ENCODE assay signal across 35 cellular contexts in the genomic region with DNA sequence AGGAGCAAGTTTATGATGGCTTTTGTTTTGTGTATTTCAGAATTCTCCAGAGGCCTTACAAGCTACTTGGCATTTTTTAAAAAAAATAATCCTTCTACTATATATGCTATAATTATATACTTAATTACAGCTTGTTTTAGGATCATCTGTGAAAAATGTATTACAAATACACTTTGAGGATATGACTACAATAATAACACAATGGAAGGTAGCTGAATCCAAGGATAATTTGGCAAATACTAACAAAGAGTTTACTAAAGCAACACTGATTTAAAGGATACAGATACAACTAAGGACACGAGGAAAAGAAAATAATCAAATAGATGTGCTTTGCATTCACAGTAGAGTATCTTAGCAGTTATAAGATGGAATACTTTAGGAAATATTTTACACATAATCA.
"Had no signal": no experiment of that assay in that cellular context is flagged by ENCODE, and none has a peak within 500 bp of the region (broad histone marks: within the 10 kb centered on the region; RNA-seq: fewer than 3 reads in every experiment).

No MANE protein-coding gene starts in this region.

- H3K9me3 Mint-ChIP-seq: activated B cell treated with CpG ODN at 0.5 μM for 24 hours; activated CD4-positive, alpha-beta memory T cell treated with anti-CD3 and anti-CD28 coated beads, Interleukin-2, amount 10 ng/mL, durations not matched to agents 7 days and 5 days; activated naive CD8-positive, alpha-beta T cell treated with anti-CD3 and anti-CD28 coated beads for 36 hours had no signal

- DNase-seq: activated B cell treated with CpG ODN at 0.5 μM for 24 hours; activated CD4-positive, alpha-beta memory T cell treated with anti-CD3 and anti-CD28 coated beads, Interleukin-2, amount 10 ng/mL, durations not matched to agents 7 days and 5 days; activated CD4-positive, alpha-beta T cell treated with anti-CD3 and anti-CD28 coated beads for 4 hours; activated CD4-positive, CD25-positive, alpha-beta regulatory T cell treated with anti-CD3 and anti-CD28 coated beads, Interleukin-2, amount 50 U/mL, for 72 hours; activated CD8-positive, alpha-beta memory T cell treated with anti-CD3 and anti-CD28 coated beads for 24 hours; activated CD8-positive, alpha-beta memory T cell treated with anti-CD3 and anti-CD28 coated beads, Interleukin-2, amount 10 ng/mL, durations not matched to agents 7 days and 5 days; activated CD8-positive, alpha-beta memory T cell treated with anti-CD3 and anti-CD28 coated beads, Interleukin-2, amount 50 U/mL, for 48 hours; activated effector memory CD4-positive, alpha-beta T cell treated with Interleukin-2 at 50 U/mL for 16 hours; activated naive CD4-positive, alpha-beta T cell; activated naive CD4-positive, alpha-beta T cell treated with anti-CD3 and anti-CD28 coated beads, Interleukin-2, amount 50 U/mL, for 16 hours; activated naive CD8-positive, alpha-beta T cell treated with anti-CD3 and anti-CD28 coated beads for 36 hours; activated T-cell treated with anti-CD3 and anti-CD28 coated beads, Interleukin-2, amount 50 U/mL, for 48 hours; amygdala; body of pancreas; NCI-H1092 treated with DMSO at 0.1 percent for 48 hours; NCI-H1417 treated with DMSO at 0.1 percent for 48 hours; NCI-H1930; NCI-H2081 treated with DMSO at 0.1 percent for 48 hours; NCI-H226; NCI-H446 treated with DMSO at 0.1 percent for 48 hours; NCI-H524 treated with DMSO at 0.1 percent for 48 hours; NCI-H748 treated with DMSO at 0.1 percent for 48 hours; NK-92 treated with Interleukin-12 subunit alpha and Interleukin-12 subunit beta, amount 100 ng/mL, for 24 hours; PC-3; SIG-M5; SW 1271; T-helper 1 cell; T-helper 2 cell; T-helper 9 cell had no signal

- H3K27me3 ChIP-seq: ascending aorta, body of pancreas, breast epithelium had no signal

- H3K4me3 Mint-ChIP-seq: activated B cell treated with CpG ODN at 0.5 μM for 24 hours; activated CD4-positive, alpha-beta memory T cell treated with anti-CD3 and anti-CD28 coated beads, Interleukin-2, amount 10 ng/mL, durations not matched to agents 7 days and 5 days; activated CD8-positive, alpha-beta memory T cell treated with anti-CD3 and anti-CD28 coated beads, Interleukin-2, amount 10 ng/mL, durations not matched to agents 7 days and 5 days; activated naive CD8-positive, alpha-beta T cell treated with anti-CD3 and anti-CD28 coated beads for 36 hours had no signal

- H3K36me3 ChIP-seq: ascending aorta, breast epithelium had no signal

- H3K36me3 Mint-ChIP-seq: activated CD8-positive, alpha-beta memory T cell treated with anti-CD3 and anti-CD28 coated beads, Interleukin-2, amount 10 ng/mL, durations not matched to agents 7 days and 5 days; activated naive CD8-positive, alpha-beta T cell treated with anti-CD3 and anti-CD28 coated beads for 36 hours had no signal

- ATAC-seq: activated CD8-positive, alpha-beta memory T cell treated with anti-CD3 and anti-CD28 coated beads, Interleukin-2, amount 10 ng/mL, durations not matched to agents 7 days and 5 days; body of pancreas; PC-3; Right ventricle myocardium inferior; SK-N-SH treated with all-trans-retinoic acid at 6 μM for 48 hours had no signal

- H3K27ac ChIP-seq: ascending aorta, RWPE1, VCaP had no signal

- H3K4me3 ChIP-seq: ascending aorta, body of pancreas, breast epithelium had no signal

- H3K27me3 Mint-ChIP-seq: activated CD8-positive, alpha-beta memory T cell treated with anti-CD3 and anti-CD28 coated beads, Interleukin-2, amount 10 ng/mL, durations not matched to agents 7 days and 5 days had no signal

- H3K9me3 ChIP-seq: ascending aorta, body of pancreas, breast epithelium had no signal

- H3K4me1 Mint-ChIP-seq: activated B cell treated with CpG ODN at 0.5 μM for 24 hours; activated CD4-positive, alpha-beta memory T cell treated with anti-CD3 and anti-CD28 coated beads, Interleukin-2, amount 10 ng/mL, durations not matched to agents 7 days and 5 days; activated CD8-positive, alpha-beta memory T cell treated with anti-CD3 and anti-CD28 coated beads, Interleukin-2, amount 10 ng/mL, durations not matched to agents 7 days and 5 days; activated naive CD8-positive, alpha-beta T cell treated with anti-CD3 and anti-CD28 coated beads for 36 hours had no signal

- H3K27ac Mint-ChIP-seq: activated B cell treated with CpG ODN at 0.5 μM for 24 hours; activated CD4-positive, alpha-beta memory T cell treated with anti-CD3 and anti-CD28 coated beads, Interleukin-2, amount 10 ng/mL, durations not matched to agents 7 days and 5 days; activated CD8-positive, alpha-beta memory T cell treated with anti-CD3 and anti-CD28 coated beads, Interleukin-2, amount 10 ng/mL, durations not matched to agents 7 days and 5 days; activated naive CD8-positive, alpha-beta T cell treated with anti-CD3 and anti-CD28 coated beads for 36 hours had no signal
